In the genomic region with DNA sequence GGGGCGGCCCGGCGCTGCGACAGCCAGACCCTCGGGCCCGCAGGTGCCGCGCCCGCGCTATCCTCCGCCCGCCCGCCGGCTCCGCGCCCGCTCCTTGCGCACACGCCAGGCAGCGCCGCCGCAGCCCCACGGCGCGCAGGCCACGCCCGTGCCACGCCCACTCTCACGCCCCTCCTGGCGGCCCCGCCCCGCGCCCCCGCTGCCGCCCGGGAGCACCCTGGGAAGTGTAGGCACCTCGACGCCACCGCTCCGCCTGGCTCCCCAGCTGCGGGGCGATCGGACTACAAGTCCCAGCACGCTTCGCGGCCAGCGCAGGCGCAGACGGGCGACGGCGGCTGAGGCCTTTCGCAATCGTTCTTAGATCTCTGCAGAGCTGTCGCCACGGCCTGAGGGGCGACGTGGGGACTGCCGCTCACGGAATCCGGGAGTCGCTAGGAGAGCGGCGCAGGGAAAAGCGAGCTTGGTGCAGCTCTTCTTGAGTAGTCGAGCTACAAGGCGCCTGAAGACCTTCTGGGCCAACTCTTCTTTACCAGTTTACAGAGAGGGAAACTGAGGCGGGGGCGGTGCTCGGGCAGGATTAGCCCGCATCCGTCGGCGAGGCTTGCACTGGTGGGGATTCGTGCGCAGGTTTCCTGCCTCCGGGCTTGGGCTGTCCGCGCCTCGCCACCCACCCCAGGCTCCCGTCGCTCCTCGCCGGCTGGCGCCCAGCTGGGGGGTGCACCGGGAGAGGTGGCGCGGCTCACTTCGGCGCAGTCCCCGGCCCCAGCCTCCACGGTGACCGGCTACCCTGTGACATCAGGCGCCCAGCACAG, we compare ENCODE assay signal across 8 cellular contexts. TPM values are rescaled to one million over a fixed set of nuclear protein-coding genes. Genes with fewer than 3 reads are reported as not detected.
DNase-seq lines count a peak whose midpoint lies in the region; ATAC-seq and TF ChIP-seq lines count a peak whose summit lies in the region.

ABLIM2 (minus strand) TSS at position 104 of the 812 bp plus-strand sequence. CDS start 124 bp downstream, outside the sequence.

- H3K27ac Mint-ChIP-seq in activated T-helper 1 cell treated with anti-CD3 and anti-CD28 coated beads, Interleukin-12 subunit alpha, Interleukin-12 subunit beta, Interleukin-2, Interleukin-4 antibody, amounts not matched to agents 30 ng/mL and 10 ng/mL and 1 ng/mL, durations not matched to agents 14 hours and 24 hours and 36 hours: peak within 1 kb of the TSS; percentile 42
- H3K27ac Mint-ChIP-seq in naive B cell: peak within 1 kb of the TSS; percentile 89 to 98 (median 96)
- peak within 1 kb of the TSS; percentile 97 for H3K27ac Mint-ChIP-seq in stimulated activated effector memory CD8-positive, alpha-beta T cell treated with anti-CD3 and anti-CD28 coated beads, Interleukin-12 subunit alpha, Interleukin-12 subunit beta, amount 100 ng/mL, for 72 hours

- H2AFZ ChIP-seq in fibroblast of lung (ENCODE audit: low read length): peak within 1 kb of the TSS; percentile 94

- no peaks in the 10 kb centered on the region for H3K79me2 ChIP-seq in fibroblast of lung (ENCODE audit: control insufficient read depth, insufficient read depth, low read length)

- H3K9me3 ChIP-seq in KOPT-K1 (ENCODE audit: insufficient read depth, low read length, poor library complexity, severe bottlenecking) (no peaks in the 10 kb centered on the region), Peyer's patch (no peaks in the 10 kb centered on the region), fibroblast of lung (ENCODE audit: control insufficient read depth, insufficient read depth, low read depth, low read length) (no peaks in the 10 kb centered on the region)

- H3K4me3 ChIP-seq in Peyer's patch: peak within 1 kb of the TSS; percentile 72 to 90 (median 84)
- peak within 1 kb of the TSS; percentile 86 to 95 (median 90) for H3K4me3 ChIP-seq in fibroblast of lung (replicated peaks in 1 of 4; ENCODE audit: control extremely low read depth in 1 of 4, insufficient read depth in 1 of 4, low read depth in 3 of 4, low read length in 4 of 4)

- peak within 1 kb of the TSS; percentile 98 for H3K4me3 Mint-ChIP-seq in activated T-helper 1 cell treated with anti-CD3 and anti-CD28 coated beads, Interleukin-12 subunit alpha, Interleukin-12 subunit beta, Interleukin-2, Interleukin-4 antibody, amounts not matched to agents 30 ng/mL and 10 ng/mL and 1 ng/mL, durations not matched to agents 14 hours and 24 hours and 36 hours
- H3K4me3 Mint-ChIP-seq in naive B cell: peak within 1 kb of the TSS; percentile 90 to 100 (median 98)
- peak within 1 kb of the TSS; percentile 99 for H3K4me3 Mint-ChIP-seq in stimulated activated effector memory CD8-positive, alpha-beta T cell treated with anti-CD3 and anti-CD28 coated beads, Interleukin-12 subunit alpha, Interleukin-12 subunit beta, amount 100 ng/mL, for 72 hours

- intact Hi-C loops in activated T-helper 1 cell treated with anti-CD3 and anti-CD28 coated beads, Interleukin-12 subunit alpha, Interleukin-12 subunit beta, Interleukin-2, Interleukin-4 antibody, amounts not matched to agents 30 ng/mL and 10 ng/mL and 1 ng/mL, durations not matched to agents 14 hours and 24 hours and 36 hours (cut with micrococcal nuclease): loop anchor here (1.0 to 10.0 kb wide), 6 partner anchors 40 to 1584 kb away; partner anchors contain the start of genes ACOX3, MAN2B2, SH3TC1 and TRMT44

- H3K9me3 Mint-ChIP-seq in activated T-helper 1 cell treated with anti-CD3 and anti-CD28 coated beads, Interleukin-12 subunit alpha, Interleukin-12 subunit beta, Interleukin-2, Interleukin-4 antibody, amounts not matched to agents 30 ng/mL and 10 ng/mL and 1 ng/mL, durations not matched to agents 14 hours and 24 hours and 36 hours: no peaks in the 10 kb centered on the region
- no peaks in the 10 kb centered on the region for H3K9me3 Mint-ChIP-seq in naive B cell
- H3K9me3 Mint-ChIP-seq in stimulated activated effector memory CD8-positive, alpha-beta T cell treated with anti-CD3 and anti-CD28 coated beads, Interleukin-12 subunit alpha, Interleukin-12 subunit beta, amount 100 ng/mL, for 72 hours: no peaks in the 10 kb centered on the region

- no peaks in the 10 kb centered on the region for H3K27me3 ChIP-seq in Peyer's patch
- peaks cover 3% of the 10 kb centered on the region for H3K27me3 ChIP-seq in fibroblast of lung (ENCODE audit: control insufficient read depth, insufficient read depth, low read length)

- peak within 1 kb of the TSS; percentile 99 for H3K4me2 ChIP-seq in fibroblast of lung (ENCODE audit: extremely low read depth, insufficient read depth, low read length)

- peak in 2 of 6 experiments; percentile 9 to 41 for TF ChIP-seq CTCF in Peyer's patch (IDR thresholded peaks at IDR 0.05)
- no peak for TF ChIP-seq CTCF in fibroblast of lung (conservative IDR thresholded peaks at IDR 0.05 in 1 of 2, IDR thresholded peaks at IDR 0.05 in 1 of 2; ENCODE audit: low read depth in 1 of 2, low read length in 2 of 2)

- H3K4me1 Mint-ChIP-seq in activated T-helper 1 cell treated with anti-CD3 and anti-CD28 coated beads, Interleukin-12 subunit alpha, Interleukin-12 subunit beta, Interleukin-2, Interleukin-4 antibody, amounts not matched to agents 30 ng/mL and 10 ng/mL and 1 ng/mL, durations not matched to agents 14 hours and 24 hours and 36 hours (ENCODE audit: low read depth): peaks cover 5% of the 10 kb centered on the region
- H3K4me1 Mint-ChIP-seq in naive B cell: peaks cover 32 to 54% (median 52%) of the 10 kb centered on the region in 3 donors
- H3K4me1 Mint-ChIP-seq in stimulated activated effector memory CD8-positive, alpha-beta T cell treated with anti-CD3 and anti-CD28 coated beads, Interleukin-12 subunit alpha, Interleukin-12 subunit beta, amount 100 ng/mL, for 72 hours: peaks cover 27% of the 10 kb centered on the region

- H4K20me1 ChIP-seq in fibroblast of lung (ENCODE audit: control insufficient read depth, extremely low read depth, insufficient read depth, low read length): no peaks in the 10 kb centered on the region

- H3K27ac ChIP-seq in KOPT-K1 (ENCODE audit: low read depth, low read length, poor library complexity, severe bottlenecking) (peak within 1 kb of the TSS; percentile 27), Peyer's patch (peak within 1 kb of the TSS; percentile 45 to 82 (median 54)), fibroblast of lung (ENCODE audit: insufficient read depth, low read length) (no peak within 1 kb of the TSS)

- H3K4me1 ChIP-seq in Peyer's patch (peaks cover 0 to 21% (median 13%) of the 10 kb centered on the region in 4 donors), fibroblast of lung (ENCODE audit: control insufficient read depth, extremely low read depth, insufficient read depth, low read length) (peaks cover 5% of the 10 kb centered on the region)

- peak; percentile 95 for ATAC-seq in GM21825 (IDR thresholded peaks at IDR 0.05; ENCODE audit: unreplicated experiment)
- peak; percentile 90 to 92 for ATAC-seq in naive B cell (ENCODE audit: low read depth in 2 of 2)
- peak; percentile 98 for ATAC-seq in stimulated activated effector memory CD8-positive, alpha-beta T cell treated with anti-CD3 and anti-CD28 coated beads, Interleukin-12 subunit alpha, Interleukin-12 subunit beta, amount 100 ng/mL, for 72 hours

- peak in 1 of 2 donors; percentile 51 for TF ChIP-seq POLR2A in Peyer's patch (IDR thresholded peaks at IDR 0.05)

- H3K36me3 ChIP-seq in KOPT-K1 (ENCODE audit: insufficient read depth, low read length): no peaks in the 10 kb centered on the region
- no peaks in the 10 kb centered on the region for H3K36me3 ChIP-seq in Peyer's patch
- no peaks in the 10 kb centered on the region for H3K36me3 ChIP-seq in fibroblast of lung (ENCODE audit: control insufficient read depth, insufficient read depth, low read length)

- peaks cover 3% of the 10 kb centered on the region for H3K36me3 Mint-ChIP-seq in activated T-helper 1 cell treated with anti-CD3 and anti-CD28 coated beads, Interleukin-12 subunit alpha, Interleukin-12 subunit beta, Interleukin-2, Interleukin-4 antibody, amounts not matched to agents 30 ng/mL and 10 ng/mL and 1 ng/mL, durations not matched to agents 14 hours and 24 hours and 36 hours (ENCODE audit: low read depth)
- no peaks in the 10 kb centered on the region for H3K36me3 Mint-ChIP-seq in naive B cell
- H3K36me3 Mint-ChIP-seq in stimulated activated effector memory CD8-positive, alpha-beta T cell treated with anti-CD3 and anti-CD28 coated beads, Interleukin-12 subunit alpha, Interleukin-12 subunit beta, amount 100 ng/mL, for 72 hours: no peaks in the 10 kb centered on the region

- DNase-seq in DMS79 treated with DMSO at 0.1 percent for 48 hours (lab: John Stamatoyannopoulos, UW) (peak; percentile 69), Peyer's patch (peak; percentile 96 to 99 (median 99)), fibroblast of lung (ENCODE audit: low read depth in 2 of 2) (peak; percentile 94 to 97), naive B cell (peak; percentile 99)
- peak; percentile 99 for DNase-seq in activated T-helper 1 cell treated with anti-CD3 and anti-CD28 coated beads, Interleukin-12 subunit alpha, Interleukin-12 subunit beta, Interleukin-2, Interleukin-4 antibody, amounts not matched to agents 30 ng/mL and 10 ng/mL and 1 ng/mL, durations not matched to agents 14 hours and 24 hours and 36 hours (ENCODE audit: low spot score)
- peak; percentile 98 to 99 for DNase-seq in stimulated activated effector memory CD8-positive, alpha-beta T cell treated with anti-CD3 and anti-CD28 coated beads, Interleukin-12 subunit alpha, Interleukin-12 subunit beta, amount 100 ng/mL, for 72 hours (ENCODE audit: low spot score in 2 of 2)

- peaks cover 22% of the 10 kb centered on the region for H3K27me3 Mint-ChIP-seq in activated T-helper 1 cell treated with anti-CD3 and anti-CD28 coated beads, Interleukin-12 subunit alpha, Interleukin-12 subunit beta, Interleukin-2, Interleukin-4 antibody, amounts not matched to agents 30 ng/mL and 10 ng/mL and 1 ng/mL, durations not matched to agents 14 hours and 24 hours and 36 hours (ENCODE audit: insufficient read depth)
- peaks cover 0 to 29% (median 6%) of the 10 kb centered on the region in 3 donors for H3K27me3 Mint-ChIP-seq in naive B cell

- H3K9ac ChIP-seq in fibroblast of lung (ENCODE audit: insufficient read depth, low read length): peak within 1 kb of the TSS; percentile 69

RNA-seq across cellular contexts. Expression of gene ABLIM2, which starts in this region (rescaled TPM):
- total RNA-seq in Peyer's patch: 10 to 100 TPM in 3 of 4 donors, 1 to 10 TPM in 1; 9.0 to 24.2 (median 11.7) TPM
- 0.24 and 0.36 TPM in 2 replicates for total RNA-seq in activated T-helper 1 cell treated with anti-CD3 and anti-CD28 coated beads, Interleukin-12 subunit alpha, Interleukin-12 subunit beta, Interleukin-2, Interleukin-4 antibody, amounts not matched to agents 30 ng/mL and 10 ng/mL and 1 ng/mL, durations not matched to agents 14 hours and 24 hours and 36 hours
- total RNA-seq in fibroblast of lung: 0.26 and 0.66 TPM in 2 replicates
- polyA plus RNA-seq in fibroblast of lung: 0.15 and 2.6 TPM in 2 replicates
- polyA plus RNA-seq in fibroblast of lung (2012): 0.10 and 3.5 TPM in 2 replicates
- 8.3 TPM in 1 of 2 replicates, not detected in the other for polyA minus RNA-seq in fibroblast of lung (ENCODE audit: low replicate concordance)
- polyA plus RNA-seq in naive B cell (ENCODE audit: low read depth in 6 of 6): 1 to 10 TPM in 3 of 6 donors, under 1 TPM in 3; 0.52 to 3.4 (median 1.1) TPM

Comparison
In these comparisons a context has a peak if more than half of its experiments do, and no peak if none do; other contexts are left out.
1. Peak in DNase-seq in activated T-helper 1 cell treated with anti-CD3 and anti-CD28 coated beads, Interleukin-12 subunit alpha, Interleukin-12 subunit beta, Interleukin-2, Interleukin-4 antibody, amounts not matched to agents 30 ng/mL and 10 ng/mL and 1 ng/mL, durations not matched to agents 14 hours and 24 hours and 36 hours; RNA of the gene not detected or under 1 TPM.
2. H3K27ac Mint-ChIP-seq: peak in every context shown above with its lines; median percentile 97 in stimulated activated effector memory CD8-positive, alpha-beta T cell treated with anti-CD3 and anti-CD28 coated beads, Interleukin-12 subunit alpha, Interleukin-12 subunit beta, amount 100 ng/mL, for 72 hours; 96 in naive B cell; 42 in activated T-helper 1 cell treated with anti-CD3 and anti-CD28 coated beads, Interleukin-12 subunit alpha, Interleukin-12 subunit beta, Interleukin-2, Interleukin-4 antibody, amounts not matched to agents 30 ng/mL and 10 ng/mL and 1 ng/mL, durations not matched to agents 14 hours and 24 hours and 36 hours.